In genomic region chr4:158211288-158211687, GRCh38 we compare ENCODE assay signal across 1 cellular context.
TF ChIP-seq lines count a peak whose summit lies in the region.

No MANE protein-coding gene starts in this region.

TF ChIP-seq in K562, 482 proteins besides CTCF, POLR2A, EP300 and RAD21 (continued from another document and continues in another):
- TF ChIP-seq RERE (CRISPR knock-in tag; IDR thresholded peaks at IDR 0.05; ENCODE audit: borderline replicate concordance), result no peak
- TF ChIP-seq SRF (CRISPR knock-in tag; IDR thresholded peaks at IDR 0.05), result no peak
- TF ChIP-seq E4F1 (CRISPR knock-in tag; IDR thresholded peaks at IDR 0.05; ENCODE audit: borderline replicate concordance), result no peak
- no peak for TF ChIP-seq ZNF274 (IDR thresholded peaks at IDR 0.05; ENCODE audit: borderline replicate concordance, low read depth, low read length)
- TF ChIP-seq HIVEP1 (CRISPR knock-in tag; IDR thresholded peaks at IDR 0.05), result no peak
- no peak for TF ChIP-seq BRD9 (IDR thresholded peaks at IDR 0.05; ENCODE audit: low read depth, partially characterized antibody)
- TF ChIP-seq, protein P1, sequence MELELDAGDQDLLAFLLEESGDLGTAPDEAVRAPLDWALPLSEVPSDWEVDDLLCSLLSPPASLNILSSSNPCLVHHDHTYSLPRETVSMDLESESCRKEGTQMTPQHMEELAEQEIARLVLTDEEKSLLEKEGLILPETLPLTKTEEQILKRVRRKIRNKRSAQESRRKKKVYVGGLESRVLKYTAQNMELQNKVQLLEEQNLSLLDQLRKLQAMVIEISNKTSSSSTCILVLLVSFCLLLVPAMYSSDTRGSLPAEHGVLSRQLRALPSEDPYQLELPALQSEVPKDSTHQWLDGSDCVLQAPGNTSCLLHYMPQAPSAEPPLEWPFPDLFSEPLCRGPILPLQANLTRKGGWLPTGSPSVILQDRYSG (tag; conservative IDR thresholded peaks at IDR 0.05; ENCODE audit: low read depth), result no peak
- no peak for TF ChIP-seq CBX8 (IDR thresholded peaks at IDR 0.05; ENCODE audit: borderline replicate concordance, extremely low read depth, low read depth, low read length, poor library complexity, severe bottlenecking)
- TF ChIP-seq ARHGAP35 (IDR thresholded peaks at IDR 0.05; ENCODE audit: partially characterized antibody), result no peak
- no peak for TF ChIP-seq NR2C1 (IDR thresholded peaks at IDR 0.05)
- no peak for TF ChIP-seq NR2C1 (tag; IDR thresholded peaks at IDR 0.05)
- no peak for TF ChIP-seq RBM34 (IDR thresholded peaks at IDR 0.05; ENCODE audit: borderline replicate concordance, insufficient read depth, low read length)
- no peak for TF ChIP-seq GTF2E2 (tag; IDR thresholded peaks at IDR 0.05)
- no peak for TF ChIP-seq TARDBP (IDR thresholded peaks at IDR 0.05)
- peak; percentile 48 for TF ChIP-seq ZNF316 (IDR thresholded peaks at IDR 0.05)
- TF ChIP-seq NFATC3 (IDR thresholded peaks at IDR 0.05), result no peak
- TF ChIP-seq CUX1 (CRISPR knock-in tag; IDR thresholded peaks at IDR 0.05), result no peak
- TF ChIP-seq WHSC1 (IDR thresholded peaks at IDR 0.05; ENCODE audit: low read length), result no peak
- TF ChIP-seq, protein P2, sequence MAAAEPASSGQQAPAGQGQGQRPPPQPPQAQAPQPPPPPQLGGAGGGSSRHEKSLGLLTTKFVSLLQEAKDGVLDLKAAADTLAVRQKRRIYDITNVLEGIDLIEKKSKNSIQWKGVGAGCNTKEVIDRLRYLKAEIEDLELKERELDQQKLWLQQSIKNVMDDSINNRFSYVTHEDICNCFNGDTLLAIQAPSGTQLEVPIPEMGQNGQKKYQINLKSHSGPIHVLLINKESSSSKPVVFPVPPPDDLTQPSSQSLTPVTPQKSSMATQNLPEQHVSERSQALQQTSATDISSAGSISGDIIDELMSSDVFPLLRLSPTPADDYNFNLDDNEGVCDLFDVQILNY (CRISPR knock-in tag; IDR thresholded peaks at IDR 0.05), result no peak
- no peak for TF ChIP-seq NONO (IDR thresholded peaks at IDR 0.05; ENCODE audit: low read depth in 2 of 2, low read length in 1 of 2)
- TF ChIP-seq SMARCA4 (IDR thresholded peaks at IDR 0.05), result peak; percentile 25; the same call in 1 of the 2 replicates
- TF ChIP-seq ZNF347 (CRISPR knock-in tag; IDR thresholded peaks at IDR 0.05; ENCODE audit: low read depth), result no peak
- no peak for TF ChIP-seq FOXA1 (IDR thresholded peaks at IDR 0.05; ENCODE audit: borderline replicate concordance)
- TF ChIP-seq NR4A1 (CRISPR knock-in tag; IDR thresholded peaks at IDR 0.05), result no peak
- no peak for TF ChIP-seq NR4A1 (tag; IDR thresholded peaks at IDR 0.05)
- no peak for TF ChIP-seq E2F8 (IDR thresholded peaks at IDR 0.05; ENCODE audit: low read depth, partially characterized antibody)
- TF ChIP-seq RCOR1 (IDR thresholded peaks at IDR 0.05; ENCODE audit: borderline replicate concordance in 1 of 2, low read depth in 2 of 2, low read length in 2 of 2), result peak in 1 of 2 experiments; percentile 45; a peak in 1 of 4 replicates
- TF ChIP-seq HSF4 (CRISPR knock-in tag; IDR thresholded peaks at IDR 0.05; ENCODE audit: borderline replicate concordance), result no peak
- TF ChIP-seq, protein P3, sequence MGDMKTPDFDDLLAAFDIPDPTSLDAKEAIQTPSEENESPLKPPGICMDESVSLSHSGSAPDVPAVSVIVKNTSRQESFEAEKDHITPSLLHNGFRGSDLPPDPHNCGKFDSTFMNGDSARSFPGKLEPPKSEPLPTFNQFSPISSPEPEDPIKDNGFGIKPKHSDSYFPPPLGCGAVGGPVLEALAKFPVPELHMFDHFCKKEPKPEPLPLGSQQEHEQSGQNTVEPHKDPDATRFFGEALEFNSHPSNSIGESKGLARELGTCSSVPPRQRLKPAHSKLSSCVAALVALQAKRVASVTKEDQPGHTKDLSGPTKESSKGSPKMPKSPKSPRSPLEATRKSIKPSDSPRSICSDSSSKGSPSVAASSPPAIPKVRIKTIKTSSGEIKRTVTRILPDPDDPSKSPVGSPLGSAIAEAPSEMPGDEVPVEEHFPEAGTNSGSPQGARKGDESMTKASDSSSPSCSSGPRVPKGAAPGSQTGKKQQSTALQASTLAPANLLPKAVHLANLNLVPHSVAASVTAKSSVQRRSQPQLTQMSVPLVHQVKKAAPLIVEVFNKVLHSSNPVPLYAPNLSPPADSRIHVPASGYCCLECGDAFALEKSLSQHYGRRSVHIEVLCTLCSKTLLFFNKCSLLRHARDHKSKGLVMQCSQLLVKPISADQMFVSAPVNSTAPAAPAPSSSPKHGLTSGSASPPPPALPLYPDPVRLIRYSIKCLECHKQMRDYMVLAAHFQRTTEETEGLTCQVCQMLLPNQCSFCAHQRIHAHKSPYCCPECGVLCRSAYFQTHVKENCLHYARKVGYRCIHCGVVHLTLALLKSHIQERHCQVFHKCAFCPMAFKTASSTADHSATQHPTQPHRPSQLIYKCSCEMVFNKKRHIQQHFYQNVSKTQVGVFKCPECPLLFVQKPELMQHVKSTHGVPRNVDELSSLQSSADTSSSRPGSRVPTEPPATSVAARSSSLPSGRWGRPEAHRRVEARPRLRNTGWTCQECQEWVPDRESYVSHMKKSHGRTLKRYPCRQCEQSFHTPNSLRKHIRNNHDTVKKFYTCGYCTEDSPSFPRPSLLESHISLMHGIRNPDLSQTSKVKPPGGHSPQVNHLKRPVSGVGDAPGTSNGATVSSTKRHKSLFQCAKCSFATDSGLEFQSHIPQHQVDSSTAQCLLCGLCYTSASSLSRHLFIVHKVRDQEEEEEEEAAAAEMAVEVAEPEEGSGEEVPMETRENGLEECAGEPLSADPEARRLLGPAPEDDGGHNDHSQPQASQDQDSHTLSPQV (IDR thresholded peaks at IDR 0.05), result no peak
- no peak for TF ChIP-seq ZNF655 (CRISPR knock-in tag; IDR thresholded peaks at IDR 0.05)
- 0 out of 2 replicates have a peak, but pooled peaks have one; percentile 13 for TF ChIP-seq CREM (IDR thresholded peaks at IDR 0.05; ENCODE audit: low read depth)
- TF ChIP-seq ZBTB17 (CRISPR knock-in tag; IDR thresholded peaks at IDR 0.05), result no peak
- no peak for TF ChIP-seq MED1 (CRISPR knock-in tag; IDR thresholded peaks at IDR 0.05; ENCODE audit: borderline replicate concordance)
- TF ChIP-seq U2AF1 (optimal IDR thresholded peaks at IDR 0.05; ENCODE audit: low read depth, low read length), result no peak
- TF ChIP-seq MTA1 (IDR thresholded peaks at IDR 0.05; ENCODE audit: borderline replicate concordance), result no peak
- no peak for TF ChIP-seq ZNF263 (CRISPR knock-in tag; IDR thresholded peaks at IDR 0.05; ENCODE audit: borderline replicate concordance)
- no peak for TF ChIP-seq DIDO1 (tag; IDR thresholded peaks at IDR 0.05; ENCODE audit: low read depth)
